Comparison of ENCODE assay signal across 8 cellular contexts in the genomic region with DNA sequence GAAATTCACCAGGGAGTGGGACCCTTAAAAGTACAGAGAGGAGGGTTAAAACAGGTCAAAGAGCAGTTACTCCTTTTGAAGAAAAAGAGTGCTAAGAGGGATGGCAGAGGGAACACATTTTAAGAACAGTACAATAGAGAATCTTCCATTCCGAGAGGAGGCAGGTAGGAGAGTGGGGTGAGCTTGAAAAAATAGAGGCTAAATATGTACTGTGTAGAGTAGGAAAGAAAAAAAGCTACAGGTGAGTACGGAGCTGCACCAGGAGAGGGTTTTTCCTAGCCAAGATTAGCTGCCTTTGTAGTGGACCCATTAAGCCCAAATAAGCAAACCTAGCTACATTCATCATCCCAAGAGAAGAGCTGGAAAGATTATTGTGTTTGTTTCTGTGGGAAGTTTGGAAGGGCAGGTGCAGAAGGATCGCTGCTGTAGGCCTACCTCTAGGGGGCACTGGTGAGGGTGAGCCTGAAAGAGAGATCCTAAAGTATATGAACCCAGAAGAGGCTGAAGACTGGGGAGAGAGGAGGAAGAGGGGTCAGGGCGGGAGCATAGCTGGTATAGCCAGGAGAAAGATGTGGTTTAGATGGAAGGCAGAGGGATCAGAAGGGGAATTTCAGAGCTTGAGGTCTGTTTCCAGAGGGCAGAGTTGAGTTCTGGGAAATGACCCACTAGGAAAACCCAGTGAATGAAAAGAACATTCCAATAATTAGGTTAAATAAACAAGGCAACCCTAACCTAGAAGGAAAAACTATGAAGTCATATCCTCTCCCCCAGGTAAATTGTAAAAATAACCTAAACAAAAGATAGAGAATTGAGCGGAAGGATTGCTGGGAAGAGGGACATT. TPM values are rescaled to one million over a fixed set of nuclear protein-coding genes. Genes with fewer than 3 reads are reported as not detected.
A peak's percentile ranks its signal among the peaks of the same experiment; 100 is the strongest.
DNase-seq lines count a peak whose midpoint lies in the region; ATAC-seq and TF ChIP-seq lines count a peak whose summit lies in the region.

No MANE protein-coding gene starts in this region.

- peak; percentile 80 for ATAC-seq in upper lobe of right lung

- peak; percentile 22 to 44 (median 39) for DNase-seq in CD4-positive, alpha-beta memory T cell
- DNase-seq in HFF-Myc (ENCODE audit: extremely low read depth, low read depth) (no peak), T-helper 1 cell (peak; percentile 17 to 46 (median 24)), breast epithelium (ENCODE audit: low spot score in 2 of 2) (no peak), medulla oblongata (ENCODE audit: extremely low spot score) (peak; percentile 21), upper lobe of right lung (peak; percentile 64), globus pallidus (ENCODE audit: low spot score) (no peak), suprapubic skin (ENCODE audit: low spot score in 2 of 2) (no peak)

- H3K36me3 ChIP-seq in CD4-positive, alpha-beta memory T cell (ENCODE audit: insufficient read depth, low read length): peaks cover 4% of the 10 kb centered on the region
- H3K36me3 ChIP-seq in breast epithelium (no peaks in the 10 kb centered on the region), upper lobe of right lung (peaks cover 11% of the 10 kb centered on the region), suprapubic skin (peaks cover 23% of the 10 kb centered on the region)

- intact Hi-C loops in CD4-positive, alpha-beta memory T cell (cut with micrococcal nuclease): loop anchor here (1.0 kb wide), 1 partner anchor 115 kb away; no protein-coding TSS in a partner anchor
- intact Hi-C loops in breast epithelium (cut with DNase I; ENCODE audit: low total_unique reads): no loop called here
- intact Hi-C loops in upper lobe of right lung (cut with DNase I): no loop called here

- POLR2A ChIA-PET in CD4-positive, alpha-beta memory T cell (lab: Charles Lee; ENCODE audit: partially characterized antibody): interaction anchor here (0.7 to 2.4 kb wide), 2 partner anchors 69 to 116 kb away, joined by 3 to 16 read pairs; a partner anchor contains a TSS

- H3K4me3 Mint-ChIP-seq in CD4-positive, alpha-beta memory T cell: peak overlapping the region in 1 of 8 donors; percentile 21

- 80% methylated on average over 5 of the region's 5 CpGs for WGBS in suprapubic skin

- H3K4me3 ChIP-seq in CD4-positive, alpha-beta memory T cell (ENCODE audit: low read length in 2 of 2): no peak overlapping the region
- no peak overlapping the region for H3K4me3 ChIP-seq in HFF-Myc (replicated peaks; ENCODE audit: low read depth, low read length)
- no peak overlapping the region for H3K4me3 ChIP-seq in breast epithelium
- no peak overlapping the region for H3K4me3 ChIP-seq in upper lobe of right lung
- H3K4me3 ChIP-seq in suprapubic skin: no peak overlapping the region

- no peaks in the 10 kb centered on the region for H3K9me3 ChIP-seq in CD4-positive, alpha-beta memory T cell (ENCODE audit: control insufficient read depth in 1 of 2, low read length in 2 of 2)
- no peaks in the 10 kb centered on the region for H3K9me3 ChIP-seq in breast epithelium
- no peaks in the 10 kb centered on the region for H3K9me3 ChIP-seq in upper lobe of right lung
- no peaks in the 10 kb centered on the region for H3K9me3 ChIP-seq in suprapubic skin

- H3K27ac Mint-ChIP-seq in CD4-positive, alpha-beta memory T cell: peak overlapping the region; percentile 9 to 86 (median 68)

- TF ChIP-seq CTCF in HFF-Myc (IDR thresholded peaks at IDR 0.05; ENCODE audit: low read depth, low read length, missing control alignments): peak; percentile 86
- peak; percentile 15 to 34 (median 18) for TF ChIP-seq CTCF in breast epithelium (IDR thresholded peaks at IDR 0.05)
- peak; percentile 77 for TF ChIP-seq CTCF in upper lobe of right lung (IDR thresholded peaks at IDR 0.05)
- peak in 1 of 2 donors; percentile 44 for TF ChIP-seq CTCF in suprapubic skin (IDR thresholded peaks at IDR 0.05)

- TF ChIP-seq POLR2A in breast epithelium (IDR thresholded peaks at IDR 0.05): no peak
- no peak for TF ChIP-seq POLR2A in suprapubic skin (IDR thresholded peaks at IDR 0.05)

- peaks cover 29 to 49% of the 10 kb centered on the region in 2 donors for H3K36me3 Mint-ChIP-seq in CD4-positive, alpha-beta memory T cell

- no peak for TF ChIP-seq EP300 in suprapubic skin (IDR thresholded peaks at IDR 0.05)

- H3K27me3 Mint-ChIP-seq in CD4-positive, alpha-beta memory T cell: no peaks in the 10 kb centered on the region

- H3K4me1 Mint-ChIP-seq in CD4-positive, alpha-beta memory T cell: peaks cover 16 to 33% (median 21%) of the 10 kb centered on the region in 4 donors

- H3K27me3 ChIP-seq in CD4-positive, alpha-beta memory T cell (ENCODE audit: insufficient read depth, low read length): no peaks in the 10 kb centered on the region
- no peaks in the 10 kb centered on the region for H3K27me3 ChIP-seq in breast epithelium
- no peaks in the 10 kb centered on the region for H3K27me3 ChIP-seq in upper lobe of right lung
- no peaks in the 10 kb centered on the region for H3K27me3 ChIP-seq in suprapubic skin

- H3K4me1 ChIP-seq in CD4-positive, alpha-beta memory T cell (ENCODE audit: insufficient read depth, low read length): peaks cover 11% of the 10 kb centered on the region
- H3K4me1 ChIP-seq in breast epithelium (no peaks in the 10 kb centered on the region), upper lobe of right lung (no peaks in the 10 kb centered on the region), suprapubic skin (peaks cover 5% of the 10 kb centered on the region)

- CTCF ChIA-PET in CD4-positive, alpha-beta memory T cell (lab: Charles Lee; ENCODE audit: partially characterized antibody): interaction anchor here (0.7 to 5.0 kb wide), 33 partner anchors 9 to 125 kb away, joined by 3 to 65 read pairs (median 5); a partner anchor contains a TSS

- H3K9me3 Mint-ChIP-seq in CD4-positive, alpha-beta memory T cell: no peaks in the 10 kb centered on the region

- no peak overlapping the region for H3K27ac ChIP-seq in CD4-positive, alpha-beta memory T cell (ENCODE audit: low read depth, low read length)
- no peak overlapping the region for H3K27ac ChIP-seq in breast epithelium
- H3K27ac ChIP-seq in upper lobe of right lung: no peak overlapping the region
- H3K27ac ChIP-seq in suprapubic skin: no peak overlapping the region

RNA-seq across cellular contexts. Expression of a gene that starts 50.2 kb away (rescaled TPM):
- 10 to 100 TPM; 10.6 to 12.7 TPM for total RNA-seq in CD4-positive, alpha-beta memory T cell
- polyA plus RNA-seq in CD4-positive, alpha-beta memory T cell: 1 to 10 TPM; 8.1 to 9.6 TPM
- total RNA-seq in breast epithelium: 10 to 100 TPM; 19.0 to 37.3 (median 26.2) TPM
- total RNA-seq in upper lobe of right lung: 27.9 TPM
- total RNA-seq in suprapubic skin: 10 to 100 TPM; 12.5 to 27.0 (median 16.6) TPM

Comparison
In these comparisons a context has a peak if more than half of its experiments do, and no peak if none do; other contexts are left out.
1. DNase-seq: peak in CD4-positive, alpha-beta memory T cell (5 of 5), T-helper 1 cell (5 of 5), medulla oblongata (single experiment) and upper lobe of right lung (single experiment); none in HFF-Myc (single experiment), breast epithelium (0 of 2), globus pallidus (single experiment) and suprapubic skin (0 of 2).